1 cellular context compared by ENCODE assay signal in the genomic region with DNA sequence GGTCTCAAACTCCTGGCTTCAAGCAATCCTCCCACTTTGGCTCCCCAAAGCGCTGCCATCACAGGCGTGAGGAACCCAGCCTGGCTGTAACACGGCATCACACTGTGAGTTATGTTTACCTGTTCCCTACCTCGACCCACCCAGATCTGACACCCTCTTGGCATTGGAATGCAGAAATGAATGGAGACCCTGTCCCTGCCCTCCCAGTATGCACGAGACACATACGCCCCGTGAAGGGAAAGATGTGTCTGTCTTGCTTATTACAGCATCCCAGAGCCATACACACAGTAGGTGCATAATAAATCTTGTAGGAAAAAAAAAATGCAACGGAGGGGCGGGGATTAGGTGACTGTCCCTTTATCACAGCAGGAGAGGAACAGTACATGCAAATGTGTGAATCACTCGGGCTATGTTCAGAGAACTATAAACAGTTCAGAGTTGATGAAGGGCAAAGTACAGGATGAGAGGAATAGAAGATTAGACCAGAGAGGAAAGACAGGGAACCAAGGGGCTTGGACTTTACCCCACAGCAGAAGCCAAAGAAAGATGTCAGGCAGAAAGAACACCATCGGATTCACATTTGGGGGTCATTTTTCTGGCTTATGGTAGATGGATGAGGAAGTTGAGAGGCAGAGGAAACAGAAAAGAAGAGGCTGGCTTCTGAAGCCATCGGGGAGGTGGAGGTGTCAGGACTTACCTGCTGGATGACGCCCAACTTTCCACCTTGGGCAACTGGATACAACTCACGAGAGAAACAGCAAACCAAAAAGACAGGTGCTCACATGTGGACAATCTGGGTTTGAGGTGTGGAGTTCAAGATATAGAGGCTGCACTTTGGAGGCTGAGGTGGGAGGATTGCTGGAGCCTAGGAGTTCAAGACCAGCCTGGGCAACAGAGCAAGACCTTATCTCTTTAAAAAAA.
TF ChIP-seq lines count a peak whose summit lies in the region.

No MANE protein-coding gene starts in this region.

TF ChIP-seq in HEK293, 187 proteins besides CTCF, POLR2A, EP300 and RAD21 (continued from another document):
- TF ChIP-seq, protein P1, sequence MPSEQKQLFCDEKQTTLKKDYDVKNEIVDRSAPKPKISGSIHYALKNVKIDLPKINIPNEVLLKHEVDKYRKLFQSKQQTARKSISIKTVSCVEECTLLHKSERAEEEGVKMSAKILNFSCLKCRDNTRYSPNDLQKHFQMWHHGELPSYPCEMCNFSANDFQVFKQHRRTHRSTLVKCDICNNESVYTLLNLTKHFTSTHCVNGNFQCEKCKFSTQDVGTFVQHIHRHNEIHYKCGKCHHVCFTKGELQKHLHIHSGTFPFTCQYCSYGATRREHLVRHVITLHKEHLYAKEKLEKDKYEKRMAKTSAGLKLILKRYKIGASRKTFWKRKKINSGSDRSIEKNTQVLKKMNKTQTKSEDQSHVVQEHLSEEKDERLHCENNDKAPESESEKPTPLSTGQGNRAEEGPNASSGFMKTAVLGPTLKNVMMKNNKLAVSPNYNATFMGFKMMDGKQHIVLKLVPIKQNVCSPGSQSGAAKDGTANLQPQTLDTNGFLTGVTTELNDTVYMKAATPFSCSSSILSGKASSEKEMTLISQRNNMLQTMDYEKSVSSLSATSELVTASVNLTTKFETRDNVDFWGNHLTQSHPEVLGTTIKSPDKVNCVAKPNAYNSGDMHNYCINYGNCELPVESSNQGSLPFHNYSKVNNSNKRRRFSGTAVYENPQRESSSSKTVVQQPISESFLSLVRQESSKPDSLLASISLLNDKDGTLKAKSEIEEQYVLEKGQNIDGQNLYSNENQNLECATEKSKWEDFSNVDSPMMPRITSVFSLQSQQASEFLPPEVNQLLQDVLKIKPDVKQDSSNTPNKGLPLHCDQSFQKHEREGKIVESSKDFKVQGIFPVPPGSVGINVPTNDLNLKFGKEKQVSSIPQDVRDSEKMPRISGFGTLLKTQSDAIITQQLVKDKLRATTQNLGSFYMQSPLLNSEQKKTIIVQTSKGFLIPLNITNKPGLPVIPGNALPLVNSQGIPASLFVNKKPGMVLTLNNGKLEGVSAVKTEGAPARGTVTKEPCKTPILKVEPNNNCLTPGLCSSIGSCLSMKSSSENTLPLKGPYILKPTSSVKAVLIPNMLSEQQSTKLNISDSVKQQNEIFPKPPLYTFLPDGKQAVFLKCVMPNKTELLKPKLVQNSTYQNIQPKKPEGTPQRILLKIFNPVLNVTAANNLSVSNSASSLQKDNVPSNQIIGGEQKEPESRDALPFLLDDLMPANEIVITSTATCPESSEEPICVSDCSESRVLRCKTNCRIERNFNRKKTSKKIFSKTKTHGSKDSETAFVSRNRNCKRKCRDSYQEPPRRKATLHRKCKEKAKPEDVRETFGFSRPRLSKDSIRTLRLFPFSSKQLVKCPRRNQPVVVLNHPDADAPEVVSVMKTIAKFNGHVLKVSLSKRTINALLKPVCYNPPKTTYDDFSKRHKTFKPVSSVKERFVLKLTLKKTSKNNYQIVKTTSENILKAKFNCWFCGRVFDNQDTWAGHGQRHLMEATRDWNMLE (tag by site-specific recombination; conservative IDR thresholded peaks at IDR 0.05; ENCODE audit: low read depth): no peak
- TF ChIP-seq ZNF132 (tag by site-specific recombination; IDR thresholded peaks at IDR 0.05; ENCODE audit: borderline replicate concordance) (no peak), KLF7 (tag by site-specific recombination; IDR thresholded peaks at IDR 0.05; ENCODE audit: borderline replicate concordance) (no peak), ZNF501 (tag by site-specific recombination; IDR thresholded peaks at IDR 0.05) (no peak), ZBTB21 (tag by site-specific recombination; IDR thresholded peaks at IDR 0.05) (no peak), ZNF175 (tag by site-specific recombination; IDR thresholded peaks at IDR 0.05) (no peak), ZBTB8A (tag by site-specific recombination; IDR thresholded peaks at IDR 0.05) (no peak), SP2 (tag by site-specific recombination; IDR thresholded peaks at IDR 0.05) (no peak), ZNF335 (tag by site-specific recombination; conservative IDR thresholded peaks at IDR 0.05) (no peak), REPIN1 (tag by site-specific recombination; IDR thresholded peaks at IDR 0.05; ENCODE audit: low read depth) (no peak), ATF2 (tag by site-specific recombination; IDR thresholded peaks at IDR 0.05; ENCODE audit: low read depth) (no peak), ZIC2 (tag by site-specific recombination; IDR thresholded peaks at IDR 0.05) (peak; percentile 82), ZNF140 (tag by site-specific recombination; IDR thresholded peaks at IDR 0.05) (no peak), MEIS1 (CRISPR knock-in tag; IDR thresholded peaks at IDR 0.05; ENCODE audit: borderline replicate concordance) (no peak), FEZF1 (tag by site-specific recombination; IDR thresholded peaks at IDR 0.05) (no peak), EGR2 (tag by site-specific recombination; IDR thresholded peaks at IDR 0.05; ENCODE audit: low read depth) (no peak), ZXDB (tag by site-specific recombination; IDR thresholded peaks at IDR 0.05) (no peak), ZNF169 (tag by site-specific recombination; IDR thresholded peaks at IDR 0.05) (no peak), ZNF362 (tag by site-specific recombination; IDR thresholded peaks at IDR 0.05) (peak; percentile 76), ZNF16 (tag by site-specific recombination; IDR thresholded peaks at IDR 0.05; ENCODE audit: low read depth) (no peak), ZNF239 (tag by site-specific recombination; IDR thresholded peaks at IDR 0.05) (no peak)
- TF ChIP-seq, protein P2, sequence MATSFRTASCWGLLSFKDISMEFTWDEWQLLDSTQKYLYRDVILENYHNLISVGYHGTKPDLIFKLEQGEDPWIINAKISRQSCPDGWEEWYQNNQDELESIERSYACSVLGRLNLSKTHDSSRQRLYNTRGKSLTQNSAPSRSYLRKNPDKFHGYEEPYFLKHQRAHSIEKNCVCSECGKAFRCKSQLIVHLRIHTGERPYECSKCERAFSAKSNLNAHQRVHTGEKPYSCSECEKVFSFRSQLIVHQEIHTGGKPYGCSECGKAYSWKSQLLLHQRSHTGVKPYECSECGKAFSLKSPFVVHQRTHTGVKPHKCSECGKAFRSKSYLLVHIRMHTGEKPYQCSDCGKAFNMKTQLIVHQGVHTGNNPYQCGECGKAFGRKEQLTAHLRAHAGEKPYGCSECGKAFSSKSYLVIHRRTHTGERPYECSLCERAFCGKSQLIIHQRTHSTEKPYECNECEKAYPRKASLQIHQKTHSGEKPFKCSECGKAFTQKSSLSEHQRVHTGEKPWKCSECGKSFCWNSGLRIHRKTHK (tag by site-specific recombination; IDR thresholded peaks at IDR 0.05): no peak
- TF ChIP-seq, protein P3, sequence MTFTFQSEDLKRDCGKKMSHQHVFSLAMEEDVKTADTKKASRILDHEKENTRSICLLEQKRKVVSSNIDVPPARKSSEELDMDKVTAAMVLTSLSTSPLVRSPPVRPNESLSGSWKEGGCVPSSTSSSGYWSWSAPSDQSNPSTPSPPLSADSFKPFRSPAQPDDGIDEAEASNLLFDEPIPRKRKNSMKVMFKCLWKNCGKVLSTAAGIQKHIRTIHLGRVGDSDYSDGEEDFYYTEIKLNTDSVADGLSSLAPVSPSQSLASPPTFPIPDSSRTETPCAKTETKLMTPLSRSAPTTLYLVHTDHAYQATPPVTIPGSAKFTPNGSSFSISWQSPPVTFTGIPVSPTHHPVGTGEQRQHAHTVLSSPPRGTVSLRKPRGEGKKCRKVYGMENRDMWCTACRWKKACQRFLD (tag by site-specific recombination; IDR thresholded peaks at IDR 0.05): no peak
- TF ChIP-seq, protein P4, sequence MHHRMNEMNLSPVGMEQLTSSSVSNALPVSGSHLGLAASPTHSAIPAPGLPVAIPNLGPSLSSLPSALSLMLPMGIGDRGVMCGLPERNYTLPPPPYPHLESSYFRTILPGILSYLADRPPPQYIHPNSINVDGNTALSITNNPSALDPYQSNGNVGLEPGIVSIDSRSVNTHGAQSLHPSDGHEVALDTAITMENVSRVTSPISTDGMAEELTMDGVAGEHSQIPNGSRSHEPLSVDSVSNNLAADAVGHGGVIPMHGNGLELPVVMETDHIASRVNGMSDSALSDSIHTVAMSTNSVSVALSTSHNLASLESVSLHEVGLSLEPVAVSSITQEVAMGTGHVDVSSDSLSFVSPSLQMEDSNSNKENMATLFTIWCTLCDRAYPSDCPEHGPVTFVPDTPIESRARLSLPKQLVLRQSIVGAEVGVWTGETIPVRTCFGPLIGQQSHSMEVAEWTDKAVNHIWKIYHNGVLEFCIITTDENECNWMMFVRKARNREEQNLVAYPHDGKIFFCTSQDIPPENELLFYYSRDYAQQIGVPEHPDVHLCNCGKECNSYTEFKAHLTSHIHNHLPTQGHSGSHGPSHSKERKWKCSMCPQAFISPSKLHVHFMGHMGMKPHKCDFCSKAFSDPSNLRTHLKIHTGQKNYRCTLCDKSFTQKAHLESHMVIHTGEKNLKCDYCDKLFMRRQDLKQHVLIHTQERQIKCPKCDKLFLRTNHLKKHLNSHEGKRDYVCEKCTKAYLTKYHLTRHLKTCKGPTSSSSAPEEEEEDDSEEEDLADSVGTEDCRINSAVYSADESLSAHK (tag by site-specific recombination; IDR thresholded peaks at IDR 0.05): no peak
TF ChIP-seq in HEK293: peak in this region for 14.
